9 cellular contexts compared by ENCODE assay signal in genomic region chr6:152637422-152638047, GRCh38. TPM values are rescaled to one million over a fixed set of nuclear protein-coding genes. Genes with fewer than 3 reads are reported as not detected.
A peak's percentile ranks its signal among the peaks of the same experiment; 100 is the strongest.
DNase-seq lines count a peak whose midpoint lies in the region; ATAC-seq and TF ChIP-seq lines count a peak whose summit lies in the region.
"Had no signal": no experiment of that assay in that cellular context is flagged by ENCODE, and none has a peak within 500 bp of the region (broad histone marks: within the 10 kb centered on the region; RNA-seq: fewer than 3 reads in every experiment).

No MANE protein-coding gene starts in this region.

- H3K27me3 ChIP-seq in lower lobe of right lung (ENCODE audit: low read depth) (no peaks in the 10 kb centered on the region), suprapubic skin (peaks cover 8% of the 10 kb centered on the region)

- no peaks in the 10 kb centered on the region for H3K9me3 ChIP-seq in lower lobe of right lung
- H3K9me3 ChIP-seq in suprapubic skin, result no peaks in the 10 kb centered on the region

- H3K27ac ChIP-seq in lower lobe of right lung (peak overlapping the region; percentile 83), suprapubic skin (peak overlapping the region; percentile 17)

- intact Hi-C loops in lower lobe of right lung (cut with DNase I), result no loop called here

- no peak for TF ChIP-seq EP300 in suprapubic skin (IDR thresholded peaks at IDR 0.05)

- H3K4me1 ChIP-seq in lower lobe of right lung (peaks cover 31% of the 10 kb centered on the region), suprapubic skin (peaks cover 19% of the 10 kb centered on the region)

- ATAC-seq in lower lobe of right lung (no peak), HG03097 (IDR thresholded peaks at IDR 0.05; ENCODE audit: low FRiP score, unreplicated experiment) (no peak)

- DNase-seq in NCI-H510A treated with DMSO at 0.1 percent for 48 hours (lab: John Stamatoyannopoulos, UW) (peak; percentile 1), NCI-H510A (lab: John Stamatoyannopoulos, UW) (no peak), cardiac fibroblast (ENCODE audit: low read depth in 2 of 2) (peak in 1 of 2 donors; percentile 8), lower lobe of right lung (no peak), suprapubic skin (ENCODE audit: low spot score in 2 of 2) (no peak), 8988T (no peak)
- DNase-seq in stimulated activated naive CD4-positive, alpha-beta T cell (lab: John Stamatoyannopoulos, UW), result no peak
- DNase-seq: stimulated activated CD4-positive, alpha-beta T cell treated with anti-CD3 and anti-CD28 coated beads, Interleukin-1b, Interleukin-23, amount 100 ng/mL, for 48 hours had no signal

- H3K4me3 ChIP-seq in cardiac fibroblast (replicated peaks in 1 of 2; ENCODE audit: low read depth in 2 of 2, low read length in 2 of 2) (peak overlapping the region; percentile 58 to 59), lower lobe of right lung (peak overlapping the region; percentile 73), suprapubic skin (peak overlapping the region; percentile 59)

- no peak for TF ChIP-seq CTCF in cardiac fibroblast (IDR thresholded peaks at IDR 0.05; ENCODE audit: low read depth, low read length)
- no peak for TF ChIP-seq CTCF in lower lobe of right lung (IDR thresholded peaks at IDR 0.05)
- no peak for TF ChIP-seq CTCF in suprapubic skin (IDR thresholded peaks at IDR 0.05)

- H3K36me3 ChIP-seq in lower lobe of right lung (no peaks in the 10 kb centered on the region), suprapubic skin (no peaks in the 10 kb centered on the region)

- WGBS in suprapubic skin, result 44% methylated on average over 8 of the region's 8 CpGs

- TF ChIP-seq POLR2A in suprapubic skin (IDR thresholded peaks at IDR 0.05), result no peak

RNA-seq across cellular contexts. Expression of gene SYNE1, which starts 0.4 kb away (rescaled TPM):
- 166 TPM for total RNA-seq in lower lobe of right lung
- total RNA-seq in suprapubic skin, result 100 to 1,000 TPM; 105 to 184 (median 132) TPM
